ENCODE assay signal across 6 cellular contexts in the genomic region with DNA sequence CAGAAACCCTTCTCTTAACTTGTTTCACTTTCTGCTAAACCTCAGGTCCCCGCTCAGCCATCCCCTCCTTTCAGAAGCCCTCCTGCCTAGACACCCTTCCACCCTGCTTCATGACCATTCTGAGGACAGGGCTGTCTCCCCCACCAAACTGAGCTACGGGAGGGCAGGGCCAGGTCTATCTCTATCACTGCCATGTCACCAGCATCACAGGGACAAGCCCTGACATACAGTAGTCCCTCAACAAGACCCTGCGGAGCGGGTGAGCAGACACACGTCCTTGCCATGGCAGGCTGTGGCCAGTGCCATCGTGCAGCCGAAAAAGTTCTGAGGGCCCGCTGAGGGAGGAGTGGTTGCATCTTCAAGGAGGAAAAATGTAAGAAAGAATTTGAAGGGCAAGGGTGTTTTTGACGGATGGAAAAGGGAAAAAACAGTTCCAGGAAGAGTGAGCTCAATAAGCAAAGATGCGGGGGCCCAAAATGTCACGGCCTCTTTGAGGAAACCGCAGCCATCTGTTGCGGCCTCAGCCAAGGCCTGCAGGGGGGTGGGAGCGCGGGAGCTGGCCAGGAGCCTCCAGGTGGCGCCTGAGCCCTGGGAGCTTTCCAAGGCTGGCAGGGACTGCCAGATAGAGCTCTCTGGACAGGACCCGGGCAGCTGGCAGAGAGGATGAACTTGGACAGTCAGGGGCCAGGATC. TPM values are rescaled to one million over a fixed set of nuclear protein-coding genes. Genes with fewer than 3 reads are reported as not detected.
A peak's percentile ranks its signal among the peaks of the same experiment; 100 is the strongest.
DNase-seq lines count a peak whose midpoint lies in the region; ATAC-seq and TF ChIP-seq lines count a peak whose summit lies in the region.

No MANE protein-coding gene starts in this region.

- H3K36me3 Mint-ChIP-seq in activated naive CD4-positive, alpha-beta T cell treated with anti-CD3 and anti-CD28 coated beads, Interleukin-2, amount 50 U/mL, for 72 hours, result peaks cover 0 to 12% of the 10 kb centered on the region in 2 donors
- H3K36me3 Mint-ChIP-seq in mesothelial cell of epicardium, result no peaks in the 10 kb centered on the region

- H3K27ac Mint-ChIP-seq in activated naive CD4-positive, alpha-beta T cell treated with anti-CD3 and anti-CD28 coated beads, Interleukin-2, amount 50 U/mL, for 72 hours, result peak overlapping the region; percentile 92 to 94
- peak overlapping the region; percentile 54 for H3K27ac Mint-ChIP-seq in mesothelial cell of epicardium

- no peak for TF ChIP-seq CTCF in mesothelial cell of epicardium (IDR thresholded peaks at IDR 0.05; ENCODE audit: unreplicated experiment)

- peak; percentile 47 to 65 for ATAC-seq in activated naive CD4-positive, alpha-beta T cell treated with anti-CD3 and anti-CD28 coated beads, Interleukin-2, amount 50 U/mL, for 72 hours
- ATAC-seq in HG02642 (IDR thresholded peaks at IDR 0.05; ENCODE audit: poor library complexity, unreplicated experiment), result no peak

- H3K9me3 Mint-ChIP-seq in activated naive CD4-positive, alpha-beta T cell treated with anti-CD3 and anti-CD28 coated beads, Interleukin-2, amount 50 U/mL, for 72 hours, result no peaks in the 10 kb centered on the region
- H3K9me3 Mint-ChIP-seq in mesothelial cell of epicardium, result no peaks in the 10 kb centered on the region

- H3K4me1 Mint-ChIP-seq in mesothelial cell of epicardium, result peaks cover 28% of the 10 kb centered on the region

- H3K4me3 Mint-ChIP-seq in mesothelial cell of epicardium, result no peak overlapping the region

- H3K27me3 Mint-ChIP-seq in mesothelial cell of epicardium (ENCODE audit: low read depth), result no peaks in the 10 kb centered on the region

- DNase-seq in EL, result peak; percentile 80
- peak; percentile 70 for DNase-seq in NCI-H146 (lab: John Stamatoyannopoulos, UW)
- peak; percentile 46 to 90 for DNase-seq in activated naive CD4-positive, alpha-beta T cell treated with anti-CD3 and anti-CD28 coated beads, Interleukin-2, amount 50 U/mL, for 72 hours (ENCODE audit: low spot score in 2 of 2)
- peak in 1 of 2 experiments; percentile 72 for DNase-seq in mesothelial cell of epicardium (ENCODE audit: low spot score in 2 of 2, unreplicated experiment in 2 of 2)
- no peak for DNase-seq in hippocampal formation (lab: John Stamatoyannopoulos, UW)

RNA-seq across cellular contexts. Expression of a gene that starts 8.1 kb away (rescaled TPM):
- total RNA-seq in activated naive CD4-positive, alpha-beta T cell treated with anti-CD3 and anti-CD28 coated beads, Interleukin-2, amount 50 U/mL, for 72 hours, result 10 to 100 TPM; 14.7 to 38.0 TPM
- 5.0 to 6.2 TPM (median 5.9 TPM) in 3 replicates for total RNA-seq in mesothelial cell of epicardium

RNA-seq across cellular contexts. Expression of a gene that starts 15.6 kb away (rescaled TPM):
- total RNA-seq in activated naive CD4-positive, alpha-beta T cell treated with anti-CD3 and anti-CD28 coated beads, Interleukin-2, amount 50 U/mL, for 72 hours, result 100 to 1,000 TPM; 413 to 615 TPM
- 231 to 233 TPM (median 231 TPM) in 3 replicates for total RNA-seq in mesothelial cell of epicardium

RNA-seq across cellular contexts. Expression of a gene that starts 19.2 kb away (rescaled TPM):
- 10 to 100 TPM in 1 of 2 donors, 1 to 10 TPM in 1; 5.2 to 17.4 TPM for total RNA-seq in activated naive CD4-positive, alpha-beta T cell treated with anti-CD3 and anti-CD28 coated beads, Interleukin-2, amount 50 U/mL, for 72 hours
- total RNA-seq in mesothelial cell of epicardium, result 7.6 to 13.7 TPM (median 12.2 TPM) in 3 replicates

RNA-seq across cellular contexts. Expression of a gene that starts 44.2 kb away (rescaled TPM):
- total RNA-seq in activated naive CD4-positive, alpha-beta T cell treated with anti-CD3 and anti-CD28 coated beads, Interleukin-2, amount 50 U/mL, for 72 hours, result 10 to 100 TPM in 1 of 2 donors, 1 to 10 TPM in 1; 1.9 to 25.9 TPM
- total RNA-seq in mesothelial cell of epicardium, result 48.4 to 50.4 TPM (median 48.8 TPM) in 3 replicates

Comparison
In these comparisons a context has a peak if more than half of its experiments do, and no peak if none do; other contexts are left out.
1. DNase-seq: peak in EL (single experiment), NCI-H146 (single experiment) and activated naive CD4-positive, alpha-beta T cell treated with anti-CD3 and anti-CD28 coated beads, Interleukin-2, amount 50 U/mL, for 72 hours (2 of 2); none in hippocampal formation (0 of 2).